8 cellular contexts compared by ENCODE assay signal in the genomic region with DNA sequence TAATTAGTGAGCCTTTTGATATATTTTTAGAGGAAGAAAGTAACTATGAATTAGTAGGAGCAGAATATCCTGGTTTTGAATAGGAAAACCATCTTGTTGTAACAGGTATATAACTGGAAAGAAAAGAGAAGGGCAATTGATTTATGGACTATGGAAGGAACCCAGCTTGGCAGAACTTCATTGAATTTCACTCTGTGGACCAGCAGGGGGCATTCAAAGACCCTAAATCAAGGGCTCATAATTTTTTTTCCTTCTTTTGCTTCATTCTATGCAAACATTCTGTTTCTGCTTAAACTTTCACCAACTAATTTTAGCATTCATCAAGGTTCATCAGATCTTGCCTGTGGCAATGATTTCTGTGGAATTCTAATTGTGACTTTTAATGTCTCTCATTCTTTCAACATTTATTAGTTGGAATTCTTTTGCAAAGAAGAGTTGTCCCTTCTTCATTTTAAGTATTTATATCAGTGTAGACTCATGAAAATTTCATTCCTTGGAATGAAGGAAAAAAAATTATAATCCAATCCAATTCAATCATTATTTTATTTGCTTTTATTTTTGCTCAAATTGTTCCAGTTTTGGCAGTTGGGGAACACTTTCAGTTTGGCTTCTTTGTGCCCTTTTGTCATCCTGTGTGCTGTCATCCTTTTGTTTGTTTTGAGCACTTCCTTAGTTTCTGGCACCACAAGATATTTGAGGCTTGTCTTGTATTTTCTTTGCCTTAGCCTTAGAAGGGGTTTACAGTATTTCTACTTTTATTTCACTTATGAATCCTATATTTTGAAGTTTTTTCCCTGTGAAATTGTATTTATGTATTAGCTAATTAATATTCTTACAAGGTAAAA. TPM values are rescaled to one million over a fixed set of nuclear protein-coding genes. Genes with fewer than 3 reads are reported as not detected.
DNase-seq lines count a peak whose midpoint lies in the region; ATAC-seq and TF ChIP-seq lines count a peak whose summit lies in the region.

No MANE protein-coding gene starts in this region.

- no peaks in the 10 kb centered on the region for H3K27me3 Mint-ChIP-seq in central memory CD8-positive, alpha-beta T cell

- peak; percentile 53 for ATAC-seq in central memory CD8-positive, alpha-beta T cell (replicated peaks; ENCODE audit: extremely low read depth, poor library complexity, severe bottlenecking)
- ATAC-seq in right lobe of liver, result peak; percentile 86 to 93 (median 88)
- ATAC-seq in HG02970 (IDR thresholded peaks at IDR 0.05; ENCODE audit: low FRiP score, unreplicated experiment), result no peak

- H3K36me3 ChIP-seq in right lobe of liver, result no peaks in the 10 kb centered on the region
- peaks cover 0 to 5% (median 0%) of the 10 kb centered on the region in 3 donors for H3K36me3 ChIP-seq in tibial artery

- H3K4me1 ChIP-seq in right lobe of liver (peaks cover 0 to 13% (median 0%) of the 10 kb centered on the region in 4 donors), tibial artery (peaks cover 0 to 19% (median 8%) of the 10 kb centered on the region in 4 donors)

- peak overlapping the region; percentile 38 for H3K27ac Mint-ChIP-seq in central memory CD8-positive, alpha-beta T cell (ENCODE audit: low read depth)

- peaks cover 18% of the 10 kb centered on the region for H3K36me3 Mint-ChIP-seq in central memory CD8-positive, alpha-beta T cell (ENCODE audit: insufficient read depth)

- H3K27me3 ChIP-seq in right lobe of liver, result no peaks in the 10 kb centered on the region
- H3K27me3 ChIP-seq in tibial artery, result no peaks in the 10 kb centered on the region

- H3K4me3 Mint-ChIP-seq in central memory CD8-positive, alpha-beta T cell, result no peak overlapping the region

- no peak for TF ChIP-seq POLR2A in right lobe of liver (IDR thresholded peaks at IDR 0.05)

- H3K9me3 ChIP-seq in right lobe of liver (no peaks in the 10 kb centered on the region), tibial artery (no peaks in the 10 kb centered on the region)

- no peak overlapping the region for H3K27ac ChIP-seq in right lobe of liver
- H3K27ac ChIP-seq in tibial artery, result peak overlapping the region in 1 of 2 donors; percentile 2

- DNase-seq in stimulated activated CD4-positive, alpha-beta T cell treated with anti-CD3 and anti-CD28 coated beads, Interleukin-4, amount 100 ng/mL, for 1 hour, result peak; percentile 15
- no peak for DNase-seq in stimulated activated CD4-positive, alpha-beta T cell treated with anti-CD3 and anti-CD28 coated beads, Interleukin-1b, Interleukin-23, amount 100 ng/mL, for 48 hours
- DNase-seq in HK-2 (ENCODE audit: unreplicated experiment), result peak; percentile 28
- DNase-seq in SIG-M5 treated with dmso at 0.1 percent for 504 hours (lab: John Stamatoyannopoulos, UW; ENCODE audit: unreplicated experiment), result peak; percentile 69
- DNase-seq in central memory CD8-positive, alpha-beta T cell (ENCODE audit: low spot score in 2 of 2), result no peak
- DNase-seq in right lobe of liver, result no peak
- no peak for DNase-seq in tibial artery

- intact Hi-C loops in right lobe of liver (cut with DNase I) (loop anchor here (5.0 to 10.0 kb wide), 2 partner anchors 418 to 725 kb away; no protein-coding TSS in a partner anchor), tibial artery (cut with DNase I; ENCODE audit: low total_unique reads) (loop anchor here (2.0 to 10.0 kb wide), 3 partner anchors 133 to 725 kb away; no protein-coding TSS in a partner anchor)

- H3K9me3 Mint-ChIP-seq in central memory CD8-positive, alpha-beta T cell, result no peaks in the 10 kb centered on the region

- H3K4me1 Mint-ChIP-seq in central memory CD8-positive, alpha-beta T cell, result peaks cover 12% of the 10 kb centered on the region

- TF ChIP-seq CTCF in right lobe of liver (IDR thresholded peaks at IDR 0.05) (peak; percentile 71 to 84 (median 78)), tibial artery (IDR thresholded peaks at IDR 0.05) (peak; percentile 55 to 76)

- no peak overlapping the region for H3K4me3 ChIP-seq in right lobe of liver
- H3K4me3 ChIP-seq in tibial artery, result no peak overlapping the region

RNA-seq across cellular contexts. Expression of gene NXPE3, which starts 30.4 kb away (rescaled TPM):
- 1 to 10 TPM in 5 of 6 experiments, under 1 TPM in 1; 0.75 to 2.9 (median 1.7) TPM for total RNA-seq in right lobe of liver

RNA-seq across cellular contexts. Expression of gene NFKBIZ, which starts 39.9 kb away (rescaled TPM):
- total RNA-seq in right lobe of liver, result 10 to 100 TPM; 23.4 to 83.1 (median 44.4) TPM

Comparison
In these comparisons a context has a peak if more than half of its experiments do, and no peak if none do; other contexts are left out.
1. DNase-seq: peak in stimulated activated CD4-positive, alpha-beta T cell treated with anti-CD3 and anti-CD28 coated beads, Interleukin-4, amount 100 ng/mL, for 1 hour (single experiment), HK-2 (single experiment) and SIG-M5 treated with dmso at 0.1 percent for 504 hours (single experiment); none in stimulated activated CD4-positive, alpha-beta T cell treated with anti-CD3 and anti-CD28 coated beads, Interleukin-1b, Interleukin-23, amount 100 ng/mL, for 48 hours (single experiment), central memory CD8-positive, alpha-beta T cell (0 of 2), right lobe of liver (0 of 3) and tibial artery (0 of 2).